In the genomic region with DNA sequence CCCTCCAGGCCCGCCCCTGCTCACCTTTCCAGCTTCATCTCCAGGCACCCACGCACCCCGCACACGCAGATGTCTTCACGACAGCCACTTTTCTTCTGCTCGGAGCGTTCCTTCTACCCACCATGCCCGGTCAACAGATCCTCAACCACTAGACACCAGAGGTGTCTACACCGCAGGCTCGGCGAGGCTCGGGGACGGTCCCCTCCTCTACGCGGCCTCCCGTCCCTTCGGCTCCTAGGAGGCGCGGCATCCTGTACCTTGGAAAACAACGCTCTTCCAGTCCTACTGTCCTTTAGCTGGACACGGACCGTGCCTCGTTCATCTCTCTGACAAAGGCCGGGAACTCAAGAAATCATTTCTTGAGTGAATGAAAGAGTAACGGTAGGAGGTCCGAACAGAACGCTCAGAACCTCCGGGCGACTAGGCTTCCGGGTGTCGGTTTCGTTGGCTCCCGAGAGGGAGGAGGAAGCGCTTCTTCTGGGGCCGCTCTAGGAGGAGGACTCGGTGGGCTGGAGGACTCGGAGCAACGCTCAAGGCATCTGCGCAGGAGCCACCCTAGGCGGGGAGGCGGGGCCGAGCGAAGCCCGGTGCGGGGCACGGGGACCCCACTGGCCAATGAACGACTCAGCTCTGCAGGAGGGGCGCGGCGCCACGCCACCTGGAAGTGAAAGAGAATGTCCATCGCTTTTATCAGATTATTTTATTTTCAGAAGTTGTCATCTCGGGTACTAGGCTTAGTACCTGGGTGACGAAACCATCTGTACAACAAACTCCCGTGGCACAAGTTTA, we compare ENCODE assay signal across 8 cellular contexts. TPM values are rescaled to one million over a fixed set of nuclear protein-coding genes. Genes with fewer than 3 reads are reported as not detected.
A peak's percentile ranks its signal among the peaks of the same experiment; 100 is the strongest.
DNase-seq lines count a peak whose midpoint lies in the region; ATAC-seq and TF ChIP-seq lines count a peak whose summit lies in the region.

No MANE protein-coding gene starts in this region.

- peak; percentile 99 for ATAC-seq in HG02642 (IDR thresholded peaks at IDR 0.05; ENCODE audit: poor library complexity, unreplicated experiment)

- peak overlapping the region; percentile 36 for H3K27ac ChIP-seq in temporal lobe (ENCODE audit: low read depth, low read length)

- H3K27me3 Mint-ChIP-seq in activated naive CD8-positive, alpha-beta T cell treated with anti-CD3 and anti-CD28 coated beads for 36 hours, result peaks cover 5% of the 10 kb centered on the region

- H3K9me3 Mint-ChIP-seq in activated naive CD8-positive, alpha-beta T cell treated with anti-CD3 and anti-CD28 coated beads for 36 hours, result no peaks in the 10 kb centered on the region

- peak; percentile 54 for TF ChIP-seq POLR2A in GM10847 (IDR thresholded peaks at IDR 0.05; ENCODE audit: extremely low read depth, insufficient read length)

- peaks cover 14% of the 10 kb centered on the region for H3K36me3 Mint-ChIP-seq in activated naive CD8-positive, alpha-beta T cell treated with anti-CD3 and anti-CD28 coated beads for 36 hours

- DNase-seq in NCI-H1105 (lab: John Stamatoyannopoulos, UW) (peak; percentile 95), SKM-1 (lab: John Stamatoyannopoulos, UW; ENCODE audit: unreplicated experiment) (peak; percentile 95), glomerular visceral epithelial cell (ENCODE audit: extremely low spot score) (peak; percentile 98), occipital lobe (lab: John Stamatoyannopoulos, UW) (peak; percentile 95)
- peak; percentile 99 for DNase-seq in activated naive CD8-positive, alpha-beta T cell treated with anti-CD3 and anti-CD28 coated beads for 36 hours

- peak overlapping the region; percentile 96 for H3K4me3 Mint-ChIP-seq in activated naive CD8-positive, alpha-beta T cell treated with anti-CD3 and anti-CD28 coated beads for 36 hours

- H3K27ac Mint-ChIP-seq in activated naive CD8-positive, alpha-beta T cell treated with anti-CD3 and anti-CD28 coated beads for 36 hours, result peak overlapping the region; percentile 97

- H3K4me1 Mint-ChIP-seq in activated naive CD8-positive, alpha-beta T cell treated with anti-CD3 and anti-CD28 coated beads for 36 hours, result peaks cover 22% of the 10 kb centered on the region

RNA-seq across cellular contexts. Expression of a gene that starts 7.2 kb away (rescaled TPM):
- 100 to 1,000 TPM; 106 to 109 TPM for total RNA-seq in activated naive CD8-positive, alpha-beta T cell treated with anti-CD3 and anti-CD28 coated beads for 36 hours
- 59.9 TPM for total RNA-seq in occipital lobe
- 80.2 TPM for total RNA-seq in temporal lobe

RNA-seq across cellular contexts. Expression of a gene that starts 14.5 kb away (rescaled TPM):
- 10 to 100 TPM; 12.8 to 13.3 TPM for total RNA-seq in activated naive CD8-positive, alpha-beta T cell treated with anti-CD3 and anti-CD28 coated beads for 36 hours
- total RNA-seq in occipital lobe, result 6.4 TPM
- total RNA-seq in temporal lobe, result 2.2 TPM

RNA-seq across cellular contexts. Expression of a gene that starts 34.1 kb away (rescaled TPM):
- total RNA-seq in activated naive CD8-positive, alpha-beta T cell treated with anti-CD3 and anti-CD28 coated beads for 36 hours, result 10 to 100 TPM; 37.3 to 38.5 TPM
- total RNA-seq in occipital lobe (35.7 TPM), temporal lobe (38.1 TPM)

RNA-seq across cellular contexts. Expression of a gene that starts 34.7 kb away (rescaled TPM):
- total RNA-seq in activated naive CD8-positive, alpha-beta T cell treated with anti-CD3 and anti-CD28 coated beads for 36 hours, result 10 to 100 TPM; 19.5 to 22.7 TPM
- total RNA-seq in occipital lobe (10.5 TPM), temporal lobe (9.6 TPM)

RNA-seq across cellular contexts. Expression of a gene that starts 51.2 kb away (rescaled TPM):
- not detected for total RNA-seq in activated naive CD8-positive, alpha-beta T cell treated with anti-CD3 and anti-CD28 coated beads for 36 hours
- total RNA-seq in occipital lobe, result not detected
- not detected for total RNA-seq in temporal lobe

Comparison
In these comparisons a context has a peak if more than half of its experiments do, and no peak if none do; other contexts are left out.
1. Peak in every context shown above with its lines: DNase-seq, ATAC-seq and H3K27ac ChIP-seq.